1 cellular context compared by ENCODE assay signal in genomic region chr17:42613699-42614295, GRCh38.
A peak's percentile ranks its signal among the peaks of the same experiment; 100 is the strongest.
TF ChIP-seq lines count a peak whose summit lies in the region.

No MANE protein-coding gene starts in this region.

TF ChIP-seq in HepG2, 621 proteins besides CTCF, POLR2A, EP300 and RAD21:
- TF ChIP-seq RBFOX2 (IDR thresholded peaks at IDR 0.05; ENCODE audit: low read depth, low read length), result peak; percentile 34; the same call in 1 of the 2 replicates
- no peak for TF ChIP-seq NBN (conservative IDR thresholded peaks at IDR 0.05)
- TF ChIP-seq GPN1 (CRISPR knock-in tag; IDR thresholded peaks at IDR 0.05; ENCODE audit: borderline replicate concordance), result no peak
- TF ChIP-seq ZBTB4 (CRISPR knock-in tag; IDR thresholded peaks at IDR 0.05; ENCODE audit: borderline replicate concordance), result no peak
- no peak for TF ChIP-seq MYC (CRISPR knock-in tag; IDR thresholded peaks at IDR 0.05; ENCODE audit: borderline replicate concordance)
- TF ChIP-seq ZNF33B (CRISPR knock-in tag; IDR thresholded peaks at IDR 0.05), result no peak
- TF ChIP-seq FOSL1 (CRISPR knock-in tag; IDR thresholded peaks at IDR 0.05; ENCODE audit: borderline replicate concordance), result no peak
- peak; percentile 60 for TF ChIP-seq ATF7 (IDR thresholded peaks at IDR 0.05)
- TF ChIP-seq ATF7 (CRISPR knock-in tag; IDR thresholded peaks at IDR 0.05), result no peak
- TF ChIP-seq AGO2 (optimal IDR thresholded peaks at IDR 0.05; ENCODE audit: low read depth, low read length), result peak; percentile 53
- no peak for TF ChIP-seq ZFP41 (CRISPR knock-in tag; IDR thresholded peaks at IDR 0.05; ENCODE audit: borderline replicate concordance)
- no peak for TF ChIP-seq GABPA (IDR thresholded peaks at IDR 0.05; ENCODE audit: low read depth, low read length)
- TF ChIP-seq GABPA (CRISPR knock-in tag; IDR thresholded peaks at IDR 0.05; ENCODE audit: low read depth), result no peak
- no peak for TF ChIP-seq ZNF333 (CRISPR knock-in tag; IDR thresholded peaks at IDR 0.05; ENCODE audit: borderline replicate concordance)
